Comparison of ENCODE assay signal across 9 cellular contexts in genomic region chr21:34544032-34544496, GRCh38. TPM values are rescaled to one million over a fixed set of nuclear protein-coding genes. Genes with fewer than 3 reads are reported as not detected.
DNase-seq lines count a peak whose midpoint lies in the region; ATAC-seq and TF ChIP-seq lines count a peak whose summit lies in the region.
"Had no signal": no experiment of that assay in that cellular context is flagged by ENCODE, and none has a peak within 500 bp of the region (broad histone marks: within the 10 kb centered on the region; RNA-seq: fewer than 3 reads in every experiment).

No MANE protein-coding gene starts in this region.

- DNase-seq in SK-N-MC (ENCODE audit: low read depth, low spot score), result peak; percentile 22
- peak; percentile 90 for DNase-seq in MCF 10A (ENCODE audit: unreplicated experiment)
- DNase-seq in kidney tubule cell (ENCODE audit: low spot score), result peak; percentile 91
- no peak for DNase-seq in GM19238 (ENCODE audit: insufficient read length, low spot score)
- DNase-seq: activated naive CD8-positive, alpha-beta T cell treated with anti-CD3 and anti-CD28 coated beads, Interleukin-2, amount 10 ng/mL, durations not matched to agents 7 days and 5 days had no signal

- H3K4me3 ChIP-seq in DOHH2 (ENCODE audit: low read length) (no peak overlapping the region), KMS-11 (IDR thresholded peaks at IDR 0.05; ENCODE audit: insufficient read depth, low read depth, low read length) (no peak overlapping the region), SK-N-MC (no peak overlapping the region)

- no peak overlapping the region for H3K27ac Mint-ChIP-seq in MCF 10A (ENCODE audit: low read depth, unreplicated experiment)
- peak overlapping the region; percentile 97 for H3K27ac Mint-ChIP-seq in stimulated activated memory B cell treated with anti-CD40 and anti-IgM and Interleukin-4, amounts not matched to agents 10 μg/mL and 1 μg/mL and 100 μg/mL, for 72 hours
- H3K27ac Mint-ChIP-seq: activated naive CD8-positive, alpha-beta T cell treated with anti-CD3 and anti-CD28 coated beads, Interleukin-2, amount 10 ng/mL, durations not matched to agents 7 days and 5 days had no signal

- H3K4me1 ChIP-seq in DOHH2 (ENCODE audit: control insufficient read depth, low read length), result peaks cover 29% of the 10 kb centered on the region
- peaks cover 56% of the 10 kb centered on the region for H3K4me1 ChIP-seq in KMS-11 (ENCODE audit: low read depth, poor library complexity, severe bottlenecking)

- no peaks in the 10 kb centered on the region for H3K27me3 ChIP-seq in DOHH2 (ENCODE audit: control insufficient read depth, low read length)
- H3K27me3 ChIP-seq in KMS-11 (ENCODE audit: insufficient read depth, low read depth), result no peaks in the 10 kb centered on the region

- POLR2A ChIA-PET in MCF 10A (lab: Yijun Ruan, JAX), result interaction anchor here (1.1 kb wide), 1 partner anchor 17 kb away, joined by 5 read pairs; no protein-coding TSS in a partner anchor

- no peak overlapping the region for H3K4me3 Mint-ChIP-seq in MCF 10A (ENCODE audit: unreplicated experiment)
- no peak overlapping the region for H3K4me3 Mint-ChIP-seq in stimulated activated memory B cell treated with anti-CD40 and anti-IgM and Interleukin-4, amounts not matched to agents 10 μg/mL and 1 μg/mL and 100 μg/mL, for 72 hours
- H3K4me3 Mint-ChIP-seq: activated naive CD8-positive, alpha-beta T cell treated with anti-CD3 and anti-CD28 coated beads, Interleukin-2, amount 10 ng/mL, durations not matched to agents 7 days and 5 days had no signal

- no peak overlapping the region; the same call in 1 of the 2 replicates for H2AFZ ChIP-seq in KMS-11 (ENCODE audit: low read depth)

- intact Hi-C loops in MCF 10A (cut with micrococcal nuclease), result loop anchor here (1.0 to 10.0 kb wide), 2 partner anchors 17 to 61 kb away; no protein-coding TSS in a partner anchor

- H3K9me3 ChIP-seq in DOHH2 (ENCODE audit: control insufficient read depth, insufficient read depth, low read length), result no peaks in the 10 kb centered on the region
- no peaks in the 10 kb centered on the region for H3K9me3 ChIP-seq in SK-N-MC (ENCODE audit: low read depth, low read length)

- CTCF ChIA-PET in MCF 10A (lab: Yijun Ruan, JAX), result interaction anchor here (0.5 to 1.4 kb wide), 9 partner anchors 10 to 74 kb away, joined by 3 to 6 read pairs (median 4); no protein-coding TSS in a partner anchor

- no peaks in the 10 kb centered on the region for H3K27me3 Mint-ChIP-seq in MCF 10A (ENCODE audit: insufficient read depth, unreplicated experiment)
- H3K27me3 Mint-ChIP-seq in stimulated activated memory B cell treated with anti-CD40 and anti-IgM and Interleukin-4, amounts not matched to agents 10 μg/mL and 1 μg/mL and 100 μg/mL, for 72 hours, result no peaks in the 10 kb centered on the region
- H3K27me3 Mint-ChIP-seq: activated naive CD8-positive, alpha-beta T cell treated with anti-CD3 and anti-CD28 coated beads, Interleukin-2, amount 10 ng/mL, durations not matched to agents 7 days and 5 days had no signal

- no peaks in the 10 kb centered on the region for H3F3A ChIP-seq in DOHH2 (ENCODE audit: control insufficient read depth, insufficient read depth)

- peak overlapping the region; percentile 76; the same call in 1 of the 2 replicates for H3K4me2 ChIP-seq in DOHH2 (ENCODE audit: low read length)
- H3K4me2 ChIP-seq in KMS-11, result peak overlapping the region; percentile 77

- H3K4me1 Mint-ChIP-seq in MCF 10A (ENCODE audit: insufficient read depth, unreplicated experiment), result peaks cover 10% of the 10 kb centered on the region
- peaks cover 44% of the 10 kb centered on the region for H3K4me1 Mint-ChIP-seq in stimulated activated memory B cell treated with anti-CD40 and anti-IgM and Interleukin-4, amounts not matched to agents 10 μg/mL and 1 μg/mL and 100 μg/mL, for 72 hours

- no peaks in the 10 kb centered on the region for H3K9me2 ChIP-seq in DOHH2 (replicated peaks; ENCODE audit: control insufficient read depth, low read length)

- H3K79me2 ChIP-seq in DOHH2 (ENCODE audit: control insufficient read depth, low read length), result no peaks in the 10 kb centered on the region
- no peaks in the 10 kb centered on the region for H3K79me2 ChIP-seq in KMS-11 (ENCODE audit: insufficient read depth, low read depth)

- H3K27ac ChIP-seq in DOHH2 (ENCODE audit: low read depth, low read length) (no peak overlapping the region), KMS-11 (peak overlapping the region; percentile 62; the same call in 1 of the 2 replicates), SK-N-MC (no peak overlapping the region)

- no peaks in the 10 kb centered on the region for H3K36me3 ChIP-seq in DOHH2 (ENCODE audit: control insufficient read depth, low read length)
- no peaks in the 10 kb centered on the region for H3K36me3 ChIP-seq in KMS-11 (ENCODE audit: insufficient read depth)
- no peaks in the 10 kb centered on the region for H3K36me3 ChIP-seq in SK-N-MC (ENCODE audit: insufficient read depth, low read length)

- H3K36me3 Mint-ChIP-seq in MCF 10A (ENCODE audit: insufficient read depth, unreplicated experiment), result no peaks in the 10 kb centered on the region
- peaks cover 6% of the 10 kb centered on the region for H3K36me3 Mint-ChIP-seq in stimulated activated memory B cell treated with anti-CD40 and anti-IgM and Interleukin-4, amounts not matched to agents 10 μg/mL and 1 μg/mL and 100 μg/mL, for 72 hours

- peaks cover 7% of the 10 kb centered on the region for H3K9me3 Mint-ChIP-seq in MCF 10A (ENCODE audit: unreplicated experiment)
- H3K9me3 Mint-ChIP-seq in stimulated activated memory B cell treated with anti-CD40 and anti-IgM and Interleukin-4, amounts not matched to agents 10 μg/mL and 1 μg/mL and 100 μg/mL, for 72 hours, result peaks cover 3% of the 10 kb centered on the region
- H3K9me3 Mint-ChIP-seq: activated naive CD8-positive, alpha-beta T cell treated with anti-CD3 and anti-CD28 coated beads, Interleukin-2, amount 10 ng/mL, durations not matched to agents 7 days and 5 days had no signal

- H4K20me1 ChIP-seq in DOHH2 (ENCODE audit: control insufficient read depth, insufficient read depth, low read depth, low read length) (no peaks in the 10 kb centered on the region), KMS-11 (ENCODE audit: insufficient read depth) (no peaks in the 10 kb centered on the region)

- H3K9ac ChIP-seq in KMS-11, result no peak overlapping the region
- H3K9ac ChIP-seq in SK-N-MC (ENCODE audit: insufficient read length), result no peak overlapping the region

- ATAC-seq in stimulated activated memory B cell treated with anti-CD40 and anti-IgM and Interleukin-4, amounts not matched to agents 10 μg/mL and 1 μg/mL and 100 μg/mL, for 72 hours, result no peak
- ATAC-seq in GM19467 (IDR thresholded peaks at IDR 0.05; ENCODE audit: unreplicated experiment), result no peak

- TF ChIP-seq CTCF in DOHH2 (IDR thresholded peaks at IDR 0.05; ENCODE audit: low read depth, low read length, poor library complexity, severe bottlenecking), result peak; percentile 88
- peak; percentile 92 for TF ChIP-seq CTCF in KMS-11 (conservative IDR thresholded peaks at IDR 0.05; ENCODE audit: low read depth, low read length)
- peak; percentile 66 for TF ChIP-seq CTCF in MCF 10A (IDR thresholded peaks at IDR 0.05; ENCODE audit: unreplicated experiment)

- BruUV-seq in MCF 10A (replicated peaks; lab: Mats Ljungman, UMichigan), result no TSS peak

RNA-seq across cellular contexts. Expression of gene KCNE1, which starts 32.1 kb away (rescaled TPM):
- total RNA-seq in MCF 10A (2022), result 0.14 and 0.20 TPM in 2 replicates
